15 cellular contexts compared by ENCODE assay signal in the genomic region with DNA sequence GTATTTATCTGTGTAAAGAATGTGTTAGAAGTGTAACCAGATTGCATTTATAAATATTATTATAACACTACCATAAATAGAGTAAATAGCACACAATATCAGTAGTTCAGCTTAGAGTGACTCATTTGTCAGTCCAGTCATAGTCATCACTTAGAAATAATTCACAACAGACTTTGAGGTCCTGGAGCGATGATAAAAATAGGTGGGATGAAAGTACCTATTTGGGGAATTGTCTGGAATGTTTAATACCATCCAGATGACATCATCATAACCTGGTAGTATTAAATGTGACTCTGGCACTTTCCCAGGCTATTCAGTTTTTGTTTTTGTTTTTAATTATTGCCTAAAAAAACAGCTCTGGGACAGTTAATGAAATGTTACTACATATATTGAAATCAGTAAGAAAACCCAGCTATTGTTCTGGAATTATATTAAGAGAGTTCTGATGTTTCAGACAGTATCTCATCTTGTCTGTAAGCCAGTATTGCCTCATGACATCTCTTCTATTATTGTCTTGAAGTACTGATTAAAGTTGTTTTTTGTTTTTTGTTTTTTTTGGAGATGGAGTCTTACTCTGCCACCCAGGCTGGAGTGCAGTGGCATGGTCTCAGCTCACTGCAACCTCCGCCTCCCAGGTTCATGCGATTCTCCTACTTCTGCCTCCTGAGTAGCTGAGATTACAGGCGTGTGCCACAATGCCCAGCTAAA.
A peak's percentile ranks its signal among the peaks of the same experiment; 100 is the strongest.
DNase-seq lines count a peak whose midpoint lies in the region; ATAC-seq and TF ChIP-seq lines count a peak whose summit lies in the region.
"Had no signal": no experiment of that assay in that cellular context is flagged by ENCODE, and none has a peak within 500 bp of the region (broad histone marks: within the 10 kb centered on the region; RNA-seq: fewer than 3 reads in every experiment).

No MANE protein-coding gene starts in this region.

- H3K27me3 ChIP-seq in psoas muscle (ENCODE audit: insufficient read depth in 3 of 3, low read length in 2 of 3) = no peaks in the 10 kb centered on the region
- no peaks in the 10 kb centered on the region for H3K27me3 ChIP-seq in HAP-1 (ENCODE audit: low read depth)
- H3K27me3 ChIP-seq: esophagus muscularis mucosa, testis had no signal

- 80 to 84% (median 82%) methylated on average over 4 of the region's 4 CpGs for WGBS in psoas muscle, 3 donors

- ATAC-seq in psoas muscle (peak; percentile 84 to 92 (median 85)), GM21515 (IDR thresholded peaks at IDR 0.05; ENCODE audit: unreplicated experiment) (no peak)
- ATAC-seq: naive thymus-derived CD4-positive, alpha-beta T cell had no signal

- H3K9me3 ChIP-seq in psoas muscle (no peaks in the 10 kb centered on the region), HAP-1 (no peaks in the 10 kb centered on the region)
- H3K9me3 ChIP-seq: esophagus muscularis mucosa, testis had no signal

- in situ Hi-C loops in HAP-1 (cut with MboI; ENCODE audit: low sequenced_read_pairs) = no loop called here

- intact Hi-C loops in psoas muscle (cut with DNase I) = no loop called here

- H3K36me3 ChIP-seq in psoas muscle (ENCODE audit: insufficient read depth in 1 of 2, low read depth in 1 of 2) = peaks cover 6 to 22% of the 10 kb centered on the region in 2 donors
- no peaks in the 10 kb centered on the region for H3K36me3 ChIP-seq in HAP-1 (replicated peaks)

- H3K27ac ChIP-seq in psoas muscle = peak overlapping the region; percentile 62
- H3K27ac ChIP-seq: esophagus muscularis mucosa, testis had no signal

- DNase-seq in GM04503 (ENCODE audit: low read depth) (peak; percentile 12), RKO (ENCODE audit: low spot score) (peak; percentile 32), fibroblast of gingiva (ENCODE audit: low read depth) (peak; percentile 5), psoas muscle (no peak), HAP-1 (ENCODE audit: low spot score in 2 of 2) (no peak), pons (ENCODE audit: low spot score) (no peak)
- DNase-seq in stimulated activated CD4-positive, alpha-beta T cell treated with anti-CD3 and anti-CD28 coated beads, Interleukin-1b, Interleukin-23, amount 100 ng/mL, for 48 hours = no peak
- DNase-seq: activated gamma-delta T cell; CD4-positive, alpha-beta memory T cell; immature natural killer cell; MM.1S; naive thymus-derived CD4-positive, alpha-beta T cell; testis had no signal

- peaks cover 33% of the 10 kb centered on the region for H3K4me1 ChIP-seq in psoas muscle
- H3K4me1 ChIP-seq in HAP-1 = peaks cover 5% of the 10 kb centered on the region
- H3K4me1 ChIP-seq: testis had no signal

- H3K4me3 ChIP-seq in psoas muscle (no peak overlapping the region), HAP-1 (no peak overlapping the region)
- H3K4me3 ChIP-seq: esophagus muscularis mucosa, testis had no signal

- no peak for TF ChIP-seq CTCF in psoas muscle (IDR thresholded peaks at IDR 0.05)

Comparison
In these comparisons a context has a peak if more than half of its experiments do, and no peak if none do; other contexts are left out.
1. DNase-seq: peak in GM04503 (single experiment), RKO (single experiment) and fibroblast of gingiva (single experiment); none in psoas muscle (0 of 2), HAP-1 (0 of 2), stimulated activated CD4-positive, alpha-beta T cell treated with anti-CD3 and anti-CD28 coated beads, Interleukin-1b, Interleukin-23, amount 100 ng/mL, for 48 hours (single experiment) and pons (single experiment).